1 cellular context compared by ENCODE assay signal in genomic region chr5:125848746-125849145, GRCh38.
TF ChIP-seq lines count a peak whose summit lies in the region.

No MANE protein-coding gene starts in this region.

TF ChIP-seq in WTC11, 78 proteins besides CTCF, POLR2A, EP300 and RAD21:
- TF ChIP-seq CBFB (CRISPR knock-in tag; IDR thresholded peaks at IDR 0.05; ENCODE audit: low read depth), result no peak
- no peak for TF ChIP-seq TP53 (CRISPR knock-in tag; IDR thresholded peaks at IDR 0.05)
- TF ChIP-seq ETV6 (CRISPR knock-in tag; IDR thresholded peaks at IDR 0.05), result no peak
- TF ChIP-seq KAT7 (CRISPR knock-in tag; IDR thresholded peaks at IDR 0.05; ENCODE audit: borderline replicate concordance), result no peak
- TF ChIP-seq MLX (CRISPR knock-in tag; IDR thresholded peaks at IDR 0.05), result no peak
- TF ChIP-seq TEAD4 (CRISPR knock-in tag; IDR thresholded peaks at IDR 0.05), result no peak
- TF ChIP-seq NR2C2 (CRISPR knock-in tag; IDR thresholded peaks at IDR 0.05), result no peak
- no peak for TF ChIP-seq NR3C1 (CRISPR knock-in tag; conservative IDR thresholded peaks at IDR 0.05; ENCODE audit: low read depth)
- TF ChIP-seq ZBTB43 (CRISPR knock-in tag; IDR thresholded peaks at IDR 0.05), result no peak
- TF ChIP-seq AFF4 (CRISPR knock-in tag; IDR thresholded peaks at IDR 0.05; ENCODE audit: borderline replicate concordance), result no peak
- no peak for TF ChIP-seq ZNF671 (CRISPR knock-in tag; IDR thresholded peaks at IDR 0.05)
- no peak for TF ChIP-seq SMAD4 (CRISPR knock-in tag; IDR thresholded peaks at IDR 0.05)
- no peak for TF ChIP-seq JUN (CRISPR knock-in tag; IDR thresholded peaks at IDR 0.05)
- TF ChIP-seq ZNF425 (CRISPR knock-in tag; conservative IDR thresholded peaks at IDR 0.05), result no peak
- TF ChIP-seq STAT6 (CRISPR knock-in tag; conservative IDR thresholded peaks at IDR 0.05; ENCODE audit: low read depth), result no peak
